In genomic region chr12:26748412-26748740, GRCh38 we compare ENCODE assay signal across 15 cellular contexts.
DNase-seq lines count a peak whose midpoint lies in the region; ATAC-seq and TF ChIP-seq lines count a peak whose summit lies in the region.
"Had no signal": no experiment of that assay in that cellular context is flagged by ENCODE, and none has a peak within 500 bp of the region (broad histone marks: within the 10 kb centered on the region; RNA-seq: fewer than 3 reads in every experiment).

No MANE protein-coding gene starts in this region.

- CTCF ChIA-PET in RWPE1 (lab: Yijun Ruan, JAX) = interaction anchor here (1.1 kb wide), 1 partner anchor 45 kb away, joined by 3 read pairs; no protein-coding TSS in a partner anchor

- H3K14ac ChIP-seq in mesenchymal stem cell (ENCODE audit: low read length in 2 of 2) = no peak overlapping the region

- peak overlapping the region; percentile 73 for H3K4me3 Mint-ChIP-seq in T-helper 1 cell treated with Interleukin-12 subunit alpha and Interleukin-12 subunit beta and Interleukin-4 antibody, amounts not matched to agents 30 μg/mL and 1 μg/mL, for 36 hours
- H3K4me3 Mint-ChIP-seq: endodermal cell had no signal

- no peak overlapping the region for H3K4ac ChIP-seq in mesenchymal stem cell (ENCODE audit: low read depth in 1 of 2, low read length in 2 of 2)

- peaks cover 4% of the 10 kb centered on the region for H3K9me3 Mint-ChIP-seq in T-helper 1 cell treated with Interleukin-12 subunit alpha and Interleukin-12 subunit beta and Interleukin-4 antibody, amounts not matched to agents 30 μg/mL and 1 μg/mL, for 36 hours

- H3K4me2 ChIP-seq in mesenchymal stem cell (ENCODE audit: low read length, poor library complexity, severe bottlenecking) = no peak overlapping the region

- H3K4me3 ChIP-seq in mesenchymal stem cell (ENCODE audit: insufficient read depth in 1 of 2, low read depth in 1 of 2, low read length in 2 of 2) = no peak overlapping the region
- no peak overlapping the region for H3K4me3 ChIP-seq in testis
- H3K4me3 ChIP-seq: upper lobe of right lung had no signal

- no peak overlapping the region for H4K91ac ChIP-seq in mesenchymal stem cell (ENCODE audit: low read length)

- intact Hi-C loops in testis (cut with DNase I; ENCODE audit: low total_unique reads) = no loop called here

- H2BK15ac ChIP-seq in mesenchymal stem cell (ENCODE audit: low read depth, poor library complexity, severe bottlenecking) = no peak overlapping the region

- WGBS in mesenchymal stem cell = 95% methylated on average over 2 of the region's 2 CpGs
- WGBS in testis, 2 donors = 88 to 91% methylated on average over 2 of the region's 2 CpGs

- H3K27me3 Mint-ChIP-seq in T-helper 1 cell treated with Interleukin-12 subunit alpha and Interleukin-12 subunit beta and Interleukin-4 antibody, amounts not matched to agents 30 μg/mL and 1 μg/mL, for 36 hours (ENCODE audit: low read depth) = no peaks in the 10 kb centered on the region

- no peak overlapping the region for H3K18ac ChIP-seq in mesenchymal stem cell (ENCODE audit: low read depth in 1 of 2, low read length in 2 of 2)

- no peak overlapping the region for H4K8ac ChIP-seq in mesenchymal stem cell (ENCODE audit: low read length)

- H2AK5ac ChIP-seq in mesenchymal stem cell (ENCODE audit: low read length, severe bottlenecking) = no peak overlapping the region

- H2BK5ac ChIP-seq in mesenchymal stem cell (ENCODE audit: low read depth, low read length, poor library complexity, severe bottlenecking) = peak overlapping the region; percentile 14

- POLR2A ChIA-PET in RWPE1 (lab: Yijun Ruan, JAX; ENCODE audit: low non-redundant PET) = interaction anchor here (0.6 kb wide), 1 partner anchor 85 kb away, joined by 3 read pairs; the partner anchor contains the start of gene ITPR2

- DNase-seq in T-helper 1 cell = no peak
- DNase-seq in RWPE1 (ENCODE audit: low spot score) = no peak
- DNase-seq in mesenchymal stem cell = no peak
- no peak for DNase-seq in COR-L47 (lab: John Stamatoyannopoulos, UW)
- DNase-seq in nucleus accumbens (lab: John Stamatoyannopoulos, UW) = no peak
- no peak for DNase-seq in testis
- DNase-seq: activated effector memory CD4-positive, alpha-beta T cell treated with Interleukin-2 at 50 U/mL for 16 hours; endodermal cell; GF-D8; NCI-H510A; stimulated activated CD4-positive, alpha-beta T cell treated with anti-CD3 and anti-CD28 coated beads, Interleukin-4, amount 100 ng/mL, for 1 hour; upper lobe of right lung had no signal

- H3K9me3 ChIP-seq in mesenchymal stem cell (ENCODE audit: control insufficient read depth, low read length) (no peaks in the 10 kb centered on the region), testis (no peaks in the 10 kb centered on the region)
- H3K9me3 ChIP-seq: upper lobe of right lung had no signal

- peaks cover 21% of the 10 kb centered on the region for H3K79me1 ChIP-seq in mesenchymal stem cell (replicated peaks; ENCODE audit: low read length, poor library complexity, severe bottlenecking)

- H3K23ac ChIP-seq in mesenchymal stem cell (ENCODE audit: low read length in 2 of 2) = no peak overlapping the region

- H3K27me3 ChIP-seq in mesenchymal stem cell (ENCODE audit: control insufficient read depth in 1 of 2, insufficient read depth in 1 of 2, low read length in 2 of 2) = no peaks in the 10 kb centered on the region
- H3K27me3 ChIP-seq in testis = no peaks in the 10 kb centered on the region
- H3K27me3 ChIP-seq: upper lobe of right lung had no signal

- H3K36me3 ChIP-seq in mesenchymal stem cell (ENCODE audit: control insufficient read depth in 1 of 2, insufficient read depth in 2 of 2, low read depth in 1 of 2, low read length in 2 of 2) = no peaks in the 10 kb centered on the region
- no peaks in the 10 kb centered on the region for H3K36me3 ChIP-seq in testis (ENCODE audit: low read depth, missing control alignments)
- H3K36me3 ChIP-seq: upper lobe of right lung had no signal

- no peak overlapping the region for H2BK12ac ChIP-seq in mesenchymal stem cell (ENCODE audit: low read length in 2 of 2)

- H3K27ac ChIP-seq in RWPE1 (peak overlapping the region; percentile 49), mesenchymal stem cell (ENCODE audit: low read length, poor library complexity, severe bottlenecking) (peak overlapping the region; percentile 85), testis (no peak overlapping the region)
- H3K27ac ChIP-seq: 22Rv1, upper lobe of right lung had no signal

- no peak overlapping the region for H2BK120ac ChIP-seq in mesenchymal stem cell (ENCODE audit: low read depth, low read length)

- H3K4me1 ChIP-seq in mesenchymal stem cell (ENCODE audit: control insufficient read depth, insufficient read depth, low read depth, low read length) (peaks cover 7% of the 10 kb centered on the region), testis (peaks cover 6% of the 10 kb centered on the region)

- ATAC-seq in GM21737 (IDR thresholded peaks at IDR 0.05; ENCODE audit: unreplicated experiment) = peak; percentile 4
- ATAC-seq: upper lobe of right lung had no signal

- H3K27ac Mint-ChIP-seq in T-helper 1 cell treated with Interleukin-12 subunit alpha and Interleukin-12 subunit beta and Interleukin-4 antibody, amounts not matched to agents 30 μg/mL and 1 μg/mL, for 36 hours = peak overlapping the region; percentile 76
- H3K27ac Mint-ChIP-seq: endodermal cell had no signal

- peaks cover 33% of the 10 kb centered on the region for H3K4me1 Mint-ChIP-seq in T-helper 1 cell treated with Interleukin-12 subunit alpha and Interleukin-12 subunit beta and Interleukin-4 antibody, amounts not matched to agents 30 μg/mL and 1 μg/mL, for 36 hours (ENCODE audit: low read depth)

- TF ChIP-seq CTCF in RWPE1 (conservative IDR thresholded peaks at IDR 0.05; ENCODE audit: low read depth) (no peak), testis (IDR thresholded peaks at IDR 0.05) (no peak)

- peak overlapping the region; percentile 24 for H3K9ac ChIP-seq in mesenchymal stem cell (ENCODE audit: low read length)

- no peak for TF ChIP-seq POLR2A in testis (IDR thresholded peaks at IDR 0.05)

- peaks cover 5% of the 10 kb centered on the region for H3K36me3 Mint-ChIP-seq in T-helper 1 cell treated with Interleukin-12 subunit alpha and Interleukin-12 subunit beta and Interleukin-4 antibody, amounts not matched to agents 30 μg/mL and 1 μg/mL, for 36 hours (ENCODE audit: low read depth)

- no peak overlapping the region for H2AFZ ChIP-seq in mesenchymal stem cell (ENCODE audit: low read depth, low read length)

Comparison
In these comparisons a context has a peak if more than half of its experiments do, and no peak if none do; other contexts are left out.
1. H3K27ac ChIP-seq: peak in RWPE1 (single experiment) and mesenchymal stem cell (single experiment); none in testis (0 of 2).